ENCODE assay signal across 9 cellular contexts in genomic region chrX:129360175-129360574, GRCh38.
A peak's percentile ranks its signal among the peaks of the same experiment; 100 is the strongest.
DNase-seq lines count a peak whose midpoint lies in the region; ATAC-seq, FAIRE-seq and TF ChIP-seq lines count a peak whose summit lies in the region.
"Had no signal": no experiment of that assay in that cellular context is flagged by ENCODE, and none has a peak within 500 bp of the region (broad histone marks: within the 10 kb centered on the region; RNA-seq: fewer than 3 reads in every experiment).

No MANE protein-coding gene starts in this region.

- DNase-seq in NCI-H1436 (lab: John Stamatoyannopoulos, UW) (peak; percentile 57), NCI-H1436 treated with DMSO at 0.1 percent for 48 hours (lab: John Stamatoyannopoulos, UW) (no peak), HS-5 (ENCODE audit: low read depth) (peak; percentile 2), RPMI8226 (peak; percentile 79), astrocyte of the cerebellum (ENCODE audit: low read depth) (peak; percentile 9), kidney (no peak)
- DNase-seq in stimulated activated CD8-positive, alpha-beta memory T cell treated with anti-CD3 and anti-CD28 coated beads, Interleukin-4, amount 100 ng/mL, for 48 hours = peak; percentile 50

- peak; percentile 33 for FAIRE-seq in kidney (lab: Jason Lieb, UNC)

- TF ChIP-seq CTCF in astrocyte of the cerebellum (IDR thresholded peaks at IDR 0.05; ENCODE audit: low read depth, low read length, missing control alignments) (peak; percentile 45), kidney (IDR thresholded peaks at IDR 0.05; ENCODE audit: borderline replicate concordance, extremely low read depth, insufficient read depth) (peak; percentile 48)

- in situ Hi-C loops in astrocyte of the cerebellum (cut with HindIII; ENCODE audit: low sequenced_read_pairs) = no loop called here

- H3K9ac ChIP-seq in kidney (ENCODE audit: low read length in 2 of 2) = no peak overlapping the region
- H3K9ac ChIP-seq: BLaER1 had no signal

- no peaks in the 10 kb centered on the region for H3K9me3 ChIP-seq in kidney (ENCODE audit: control insufficient read depth in 1 of 2, low read length in 2 of 2)
- H3K9me3 ChIP-seq: BLaER1 had no signal

- no peaks in the 10 kb centered on the region for H3K36me3 ChIP-seq in kidney (ENCODE audit: control insufficient read depth in 1 of 2, insufficient read depth in 2 of 2, low read length in 2 of 2)
- H3K36me3 ChIP-seq: BLaER1 had no signal

- intact Hi-C loops in kidney (cut with DNase I) = no loop called here

- H3K4me3 ChIP-seq in astrocyte of the cerebellum (ENCODE audit: low read depth, low read length) (no peak overlapping the region), kidney (ENCODE audit: low read length in 2 of 2) (no peak overlapping the region)
- H3K4me3 ChIP-seq: BLaER1 had no signal

- H3K27ac ChIP-seq in kidney (ENCODE audit: low read depth in 2 of 2, low read length in 2 of 2) = no peak overlapping the region
- H3K27ac ChIP-seq: BLaER1 had no signal

- no peaks in the 10 kb centered on the region for H3K4me1 ChIP-seq in kidney (ENCODE audit: control insufficient read depth in 1 of 2, insufficient read depth in 1 of 2, low read depth in 1 of 2, low read length in 2 of 2)
- H3K4me1 ChIP-seq: BLaER1 had no signal

- ATAC-seq in GM21515 (IDR thresholded peaks at IDR 0.05; ENCODE audit: unreplicated experiment) = peak; percentile 62

Comparison
In these comparisons a context has a peak if more than half of its experiments do, and no peak if none do; other contexts are left out.
1. DNase-seq: peak in NCI-H1436 (single experiment), HS-5 (single experiment), RPMI8226 (single experiment), astrocyte of the cerebellum (single experiment) and stimulated activated CD8-positive, alpha-beta memory T cell treated with anti-CD3 and anti-CD28 coated beads, Interleukin-4, amount 100 ng/mL, for 48 hours (single experiment); none in NCI-H1436 treated with DMSO at 0.1 percent for 48 hours (single experiment) and kidney (single experiment).